1 cellular context compared by ENCODE assay signal in the genomic region with DNA sequence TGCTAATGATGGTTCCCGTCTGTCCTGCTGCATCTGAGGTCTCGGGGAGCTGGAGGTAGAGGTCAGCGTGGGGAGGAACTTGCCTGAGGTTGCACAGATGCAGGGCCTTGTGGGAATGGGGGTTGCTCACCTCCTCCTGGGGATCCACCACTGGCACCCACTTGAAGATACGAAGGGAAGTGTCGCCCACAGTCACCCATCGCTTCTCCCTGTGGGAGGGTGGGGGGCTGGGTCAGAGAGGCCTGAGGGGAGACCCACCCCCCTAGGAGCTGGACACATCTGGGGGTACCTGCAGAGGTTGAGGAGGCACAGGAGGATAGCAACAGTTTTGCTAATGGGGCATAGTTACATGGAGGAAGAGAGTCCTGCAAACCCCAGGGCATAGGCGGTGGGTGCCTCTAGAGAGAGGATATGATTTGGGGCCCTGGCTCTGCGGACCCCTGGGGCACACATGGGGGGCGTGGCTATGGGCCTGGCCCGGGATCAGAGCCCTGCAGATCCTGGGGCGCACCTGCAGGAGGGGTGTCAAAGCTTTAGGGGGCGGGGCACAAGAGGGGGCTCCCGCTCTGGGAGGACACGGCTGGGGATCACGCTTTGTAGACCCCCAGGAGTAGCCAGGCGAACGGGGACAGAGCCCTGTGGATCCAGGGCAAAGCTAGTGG.
TF ChIP-seq lines count a peak whose summit lies in the region.

No MANE protein-coding gene starts in this region.

TF ChIP-seq in WTC11, 78 proteins besides CTCF, POLR2A, EP300 and RAD21 (continued from another document):
- TF ChIP-seq, protein P1, sequence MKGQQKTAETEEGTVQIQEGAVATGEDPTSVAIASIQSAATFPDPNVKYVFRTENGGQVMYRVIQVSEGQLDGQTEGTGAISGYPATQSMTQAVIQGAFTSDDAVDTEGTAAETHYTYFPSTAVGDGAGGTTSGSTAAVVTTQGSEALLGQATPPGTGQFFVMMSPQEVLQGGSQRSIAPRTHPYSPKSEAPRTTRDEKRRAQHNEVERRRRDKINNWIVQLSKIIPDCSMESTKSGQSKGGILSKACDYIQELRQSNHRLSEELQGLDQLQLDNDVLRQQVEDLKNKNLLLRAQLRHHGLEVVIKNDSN (CRISPR knock-in tag; IDR thresholded peaks at IDR 0.05): no peak
- TF ChIP-seq ETV6 (CRISPR knock-in tag; IDR thresholded peaks at IDR 0.05): no peak
